In genomic region chr11:86553322-86553721, GRCh38 we compare ENCODE assay signal across 14 cellular contexts.
"Had no signal": no experiment of that assay in that cellular context is flagged by ENCODE, and none has a peak within 500 bp of the region (broad histone marks: within the 10 kb centered on the region; RNA-seq: fewer than 3 reads in every experiment).

No MANE protein-coding gene starts in this region.

- H3K4me2 ChIP-seq: hepatocyte had no signal

- H3K79me2 ChIP-seq: hepatocyte had no signal

- H3K27me3 ChIP-seq: adrenal gland, hepatocyte had no signal

- H3K27ac ChIP-seq: adrenal gland, epithelial cell of prostate, hepatocyte, psoas muscle had no signal

- H2AFZ ChIP-seq: hepatocyte had no signal

- DNase-seq: activated CD4-positive, alpha-beta T cell treated with anti-CD3 and anti-CD28 coated beads for 48 hours; activated CD8-positive, alpha-beta memory T cell treated with anti-CD3 and anti-CD28 coated beads for 24 hours; activated naive CD4-positive, alpha-beta T cell treated with anti-CD3 and anti-CD28 coated beads, Interleukin-2, amount 50 U/mL, for 16 hours; adrenal gland; central memory CD4-positive, alpha-beta T cell; effector memory CD4-positive, alpha-beta T cell; psoas muscle; stimulated activated CD4-positive, alpha-beta T cell treated with anti-CD3 and anti-CD28 coated beads, Interleukin-2, amount 100 ng/mL, for 24 hours; stimulated activated naive B cell treated with anti-CD40 and anti-IgM and Interleukin-4, amounts not matched to agents 10 μg/mL and 1 μg/mL and 100 μg/mL, for 72 hours; T-cell; T1000 had no signal

- H3K9me3 ChIP-seq: adrenal gland, psoas muscle had no signal

- H3K4me3 ChIP-seq: adrenal gland, hepatocyte, lung, psoas muscle had no signal

- H3K36me3 ChIP-seq: adrenal gland had no signal
